In genomic region chr1:30418426-30419245, GRCh38 we compare ENCODE assay signal across 19 cellular contexts.
DNase-seq lines count a peak whose midpoint lies in the region; ATAC-seq and TF ChIP-seq lines count a peak whose summit lies in the region.
"Had no signal": no experiment of that assay in that cellular context is flagged by ENCODE, and none has a peak within 500 bp of the region (broad histone marks: within the 10 kb centered on the region; RNA-seq: fewer than 3 reads in every experiment).

No MANE protein-coding gene starts in this region.

- H3K27ac ChIP-seq in right atrium auricular region = no peak overlapping the region
- no peak overlapping the region for H3K27ac ChIP-seq in RWPE2 (ENCODE audit: poor library complexity, severe bottlenecking)
- H3K27ac ChIP-seq in vagina = no peak overlapping the region
- H3K27ac ChIP-seq: BLaER1, SJSA1 had no signal

- H3K4me1 ChIP-seq in right atrium auricular region (no peaks in the 10 kb centered on the region), RWPE2 (ENCODE audit: insufficient read depth, poor library complexity, severe bottlenecking) (peaks cover 4% of the 10 kb centered on the region), vagina (no peaks in the 10 kb centered on the region)
- H3K4me1 ChIP-seq: HAP-1, SJSA1 had no signal

- H3K27me3 ChIP-seq in right atrium auricular region = no peaks in the 10 kb centered on the region
- no peaks in the 10 kb centered on the region for H3K27me3 ChIP-seq in RWPE2 (ENCODE audit: insufficient read depth, poor library complexity, severe bottlenecking)
- H3K27me3 ChIP-seq in vagina = no peaks in the 10 kb centered on the region
- H3K27me3 ChIP-seq: BLaER1 had no signal

- intact Hi-C loops in left ventricle myocardium superior (cut with micrococcal nuclease) (no loop called here), lower leg skin (cut with DNase I; ENCODE audit: low total_unique reads) (no loop called here), vagina (cut with DNase I) (no loop called here)

- TF ChIP-seq POLR2A in lower leg skin (IDR thresholded peaks at IDR 0.05) (no peak), vagina (IDR thresholded peaks at IDR 0.05) (no peak)

- TF ChIP-seq CTCF in right atrium auricular region (IDR thresholded peaks at IDR 0.05) = no peak
- TF ChIP-seq CTCF in RWPE2 (IDR thresholded peaks at IDR 0.05; ENCODE audit: poor library complexity, severe bottlenecking) = no peak
- no peak for TF ChIP-seq CTCF in lower leg skin (IDR thresholded peaks at IDR 0.05)
- no peak for TF ChIP-seq CTCF in vagina (IDR thresholded peaks at IDR 0.05)

- H3K4me3 ChIP-seq in right atrium auricular region (no peak overlapping the region), RWPE2 (ENCODE audit: severe bottlenecking) (no peak overlapping the region), lower leg skin (ENCODE audit: low read depth, poor library complexity, severe bottlenecking) (no peak overlapping the region), vagina (no peak overlapping the region)
- H3K4me3 ChIP-seq: BLaER1, HAP-1, SJSA1 had no signal

- DNase-seq in right atrium auricular region (ENCODE audit: low spot score) (peak; percentile 13), left ventricle myocardium superior (no peak), RWPE2 (ENCODE audit: low spot score) (peak; percentile 11), lower leg skin (ENCODE audit: low spot score in 2 of 2) (peak; percentile 14 to 75), vagina (ENCODE audit: extremely low spot score in 2 of 2) (peak; percentile 74 to 91), CD1c-positive myeloid dendritic cell (ENCODE audit: extremely low spot score) (no peak), NCI-H2227 treated with DMSO at 0.1 percent for 48 hours (lab: John Stamatoyannopoulos, UW) (no peak), NCI-H82 (lab: John Stamatoyannopoulos, UW) (no peak)
- DNase-seq: MV-4-11; NCI-H1417 treated with DMSO at 0.1 percent for 48 hours; NCI-H2029; NCI-H510A treated with DMSO at 0.1 percent for 48 hours; NK-92 treated with Interleukin-12 subunit alpha and Interleukin-12 subunit beta, amount 100 ng/mL, for 24 hours; OCI-M1; RPMI8226 had no signal

- H3K36me3 ChIP-seq in right atrium auricular region (no peaks in the 10 kb centered on the region), RWPE2 (ENCODE audit: low read depth) (no peaks in the 10 kb centered on the region), vagina (no peaks in the 10 kb centered on the region)
- H3K36me3 ChIP-seq: BLaER1, HAP-1, SJSA1 had no signal

- ATAC-seq in left ventricle myocardium superior (no peak), RWPE2 (ENCODE audit: low read depth) (no peak)
- ATAC-seq: HepG2 had no signal

- H3K9me3 ChIP-seq in right atrium auricular region (no peaks in the 10 kb centered on the region), RWPE2 (ENCODE audit: severe bottlenecking) (no peaks in the 10 kb centered on the region), vagina (no peaks in the 10 kb centered on the region)
- H3K9me3 ChIP-seq: BLaER1, HAP-1, SJSA1 had no signal

- 46 to 63% methylated on average over 7 of the region's 7 CpGs for WGBS in lower leg skin, 2 donors

Comparison
In these comparisons a context has a peak if more than half of its experiments do, and no peak if none do; other contexts are left out.
1. DNase-seq: peak in right atrium auricular region (single experiment), RWPE2 (single experiment), lower leg skin (2 of 2) and vagina (2 of 2); none in left ventricle myocardium superior (single experiment), CD1c-positive myeloid dendritic cell (single experiment), NCI-H2227 treated with DMSO at 0.1 percent for 48 hours (single experiment) and NCI-H82 (single experiment).